2 cellular contexts compared by ENCODE assay signal in genomic region chr7:129561677-129562424, GRCh38.
TF ChIP-seq lines count a peak whose summit lies in the region.

No MANE protein-coding gene starts in this region.

TF ChIP-seq in A549, 52 proteins besides CTCF, POLR2A, EP300 and RAD21:
- no peak for TF ChIP-seq RCOR1 (IDR thresholded peaks at IDR 0.05; ENCODE audit: low read depth, low read length)
- TF ChIP-seq FOXS1 (CRISPR knock-in tag; IDR thresholded peaks at IDR 0.05), result no peak
- TF ChIP-seq JUNB (IDR thresholded peaks at IDR 0.05), result no peak
- no peak for TF ChIP-seq RNF2 (IDR thresholded peaks at IDR 0.05; ENCODE audit: borderline replicate concordance, low read depth)

TF ChIP-seq in WTC11, 78 proteins besides CTCF, POLR2A, EP300 and RAD21:
- TF ChIP-seq PRDM15 (CRISPR knock-in tag; IDR thresholded peaks at IDR 0.05) (peak; percentile 33; the same call in 1 of the 2 replicates), IRF2 (CRISPR knock-in tag; IDR thresholded peaks at IDR 0.05; ENCODE audit: borderline replicate concordance, low read depth) (no peak)
TF ChIP-seq in WTC11: peak in this region for 1.
